In genomic region chr13:67996101-67996500, GRCh38 we compare ENCODE assay signal across 23 cellular contexts.
A peak's percentile ranks its signal among the peaks of the same experiment; 100 is the strongest.
DNase-seq lines count a peak whose midpoint lies in the region; ATAC-seq and TF ChIP-seq lines count a peak whose summit lies in the region.
"Had no signal": no experiment of that assay in that cellular context is flagged by ENCODE, and none has a peak within 500 bp of the region (broad histone marks: within the 10 kb centered on the region; RNA-seq: fewer than 3 reads in every experiment).

No MANE protein-coding gene starts in this region.

- no peak for ATAC-seq in HG02759 (IDR thresholded peaks at IDR 0.05; ENCODE audit: unreplicated experiment)
- no peak for ATAC-seq in foreskin keratinocyte
- ATAC-seq: A549, GM23338 had no signal

- no peaks in the 10 kb centered on the region for H3K79me2 ChIP-seq in Karpas-422 (ENCODE audit: low read length)
- no peaks in the 10 kb centered on the region for H3K79me2 ChIP-seq in neural progenitor cell (ENCODE audit: low read depth)

- H3K9me3 ChIP-seq in Karpas-422 (ENCODE audit: low read length) (no peaks in the 10 kb centered on the region), neural progenitor cell (ENCODE audit: low read depth) (no peaks in the 10 kb centered on the region)
- H3K9me3 ChIP-seq: A549; BE2C; BLaER1 treated with 17β-estradiol and CSF1 and Interleukin-3, amounts not matched to agents 10 nM and 100 nM; HAP-1 had no signal

- H3K9me3 Mint-ChIP-seq in chondrocyte (ENCODE audit: low read depth) (no peaks in the 10 kb centered on the region), neural progenitor cell (no peaks in the 10 kb centered on the region)
- H3K9me3 Mint-ChIP-seq: GM23338 had no signal

- no peak overlapping the region for H3K9ac ChIP-seq in Karpas-422 (ENCODE audit: low read length)
- H3K9ac ChIP-seq in neural progenitor cell = no peak overlapping the region
- H3K9ac ChIP-seq: BLaER1 treated with 17β-estradiol and CSF1 and Interleukin-3, amounts not matched to agents 10 nM and 100 nM had no signal

- H2AFZ ChIP-seq in Karpas-422 (ENCODE audit: low read length) = 0 out of 2 replicates have a peak overlapping the region, but pooled peaks have one; percentile 5
- H2AFZ ChIP-seq in neural progenitor cell (replicated peaks) = no peak overlapping the region
- H2AFZ ChIP-seq: GM23338 had no signal

- H3K4me3 Mint-ChIP-seq in chondrocyte (ENCODE audit: unreplicated experiment) (no peak overlapping the region), neural progenitor cell (no peak overlapping the region)
- H3K4me3 Mint-ChIP-seq: CD14-positive monocyte; CD4-positive, alpha-beta T cell; CD8-positive, alpha-beta memory T cell; GM23338; HFFc6 had no signal

- no peak overlapping the region for H3K4me3 ChIP-seq in Karpas-422 (ENCODE audit: low read length)
- no peak overlapping the region for H3K4me3 ChIP-seq in neural progenitor cell
- H3K4me3 ChIP-seq: A549; BLaER1 treated with 17β-estradiol and CSF1 and Interleukin-3, amounts not matched to agents 10 nM and 100 nM; GM23338; HAP-1 had no signal

- H3K36me3 Mint-ChIP-seq in chondrocyte (ENCODE audit: low read depth) (no peaks in the 10 kb centered on the region), neural progenitor cell (no peaks in the 10 kb centered on the region)
- H3K36me3 Mint-ChIP-seq: CD14-positive monocyte; CD8-positive, alpha-beta memory T cell had no signal

- H3F3A ChIP-seq in neural progenitor cell (ENCODE audit: low read depth) = no peaks in the 10 kb centered on the region

- no peak for DNase-seq in Karpas-422
- DNase-seq in chondrocyte (ENCODE audit: low spot score) = peak; percentile 49
- no peak for DNase-seq in neural progenitor cell (ENCODE audit: low spot score)
- DNase-seq in hepatic stellate cell (ENCODE audit: low spot score) = no peak
- no peak for DNase-seq in NCI-H1436 treated with DMSO at 0.1 percent for 48 hours (lab: John Stamatoyannopoulos, UW)
- no peak for DNase-seq in foreskin keratinocyte
- DNase-seq: 8988T; ACHN; AML-193; BE2C; CD4-positive, alpha-beta T cell; CD8-positive, alpha-beta memory T cell; DMS 273 treated with DMSO at 0.1 percent for 48 hours; DMS79; EL; GDM1; HFFc6 had no signal

- H3K9me2 ChIP-seq in Karpas-422 (replicated peaks; ENCODE audit: insufficient read depth, low read length) = no peaks in the 10 kb centered on the region

- TF ChIP-seq CTCF in chondrocyte (IDR thresholded peaks at IDR 0.05) (no peak), neural progenitor cell (IDR thresholded peaks at IDR 0.05) (no peak), foreskin keratinocyte (conservative IDR thresholded peaks at IDR 0.05) (no peak)

- no peaks in the 10 kb centered on the region for H3K27me3 Mint-ChIP-seq in chondrocyte (ENCODE audit: low read depth)
- H3K27me3 Mint-ChIP-seq in neural progenitor cell (ENCODE audit: insufficient read depth, low read depth) = no peaks in the 10 kb centered on the region
- H3K27me3 Mint-ChIP-seq: CD4-positive, alpha-beta T cell; CD8-positive, alpha-beta memory T cell had no signal

- H3K4me1 Mint-ChIP-seq in chondrocyte (ENCODE audit: low read depth) (no peaks in the 10 kb centered on the region), neural progenitor cell (no peaks in the 10 kb centered on the region)
- H3K4me1 Mint-ChIP-seq: CD14-positive monocyte; CD8-positive, alpha-beta memory T cell; GM23338 had no signal

- no peaks in the 10 kb centered on the region for H3K36me3 ChIP-seq in Karpas-422 (ENCODE audit: insufficient read depth, low read length)
- H3K36me3 ChIP-seq in neural progenitor cell = no peaks in the 10 kb centered on the region
- H3K36me3 ChIP-seq: BE2C; BLaER1 treated with 17β-estradiol and CSF1 and Interleukin-3, amounts not matched to agents 10 nM and 100 nM; HAP-1 had no signal

- H3K4me1 ChIP-seq in Karpas-422 (ENCODE audit: low read length) (no peaks in the 10 kb centered on the region), neural progenitor cell (no peaks in the 10 kb centered on the region), foreskin keratinocyte (no peaks in the 10 kb centered on the region)
- H3K4me1 ChIP-seq: A549; BE2C; BLaER1 treated with 17β-estradiol and CSF1 and Interleukin-3, amounts not matched to agents 10 nM and 100 nM; HAP-1 had no signal

- H4K20me1 ChIP-seq in Karpas-422 (ENCODE audit: insufficient read depth, low read depth, low read length) = no peaks in the 10 kb centered on the region
- no peaks in the 10 kb centered on the region for H4K20me1 ChIP-seq in neural progenitor cell (ENCODE audit: low read depth)
- H4K20me1 ChIP-seq: BLaER1 treated with 17β-estradiol and CSF1 and Interleukin-3, amounts not matched to agents 10 nM and 100 nM had no signal

- no peak overlapping the region for H3K27ac ChIP-seq in Karpas-422 (ENCODE audit: low read length)
- no peak overlapping the region for H3K27ac ChIP-seq in neural progenitor cell
- no peak overlapping the region for H3K27ac ChIP-seq in foreskin keratinocyte
- H3K27ac ChIP-seq: A549; BLaER1 treated with 17β-estradiol and CSF1 and Interleukin-3, amounts not matched to agents 10 nM and 100 nM had no signal

- H3K4me2 ChIP-seq in Karpas-422 (ENCODE audit: low read depth, low read length, poor library complexity, severe bottlenecking) = no peak overlapping the region
- H3K4me2 ChIP-seq in neural progenitor cell = no peak overlapping the region
- H3K4me2 ChIP-seq: A549; BLaER1 treated with 17β-estradiol and CSF1 and Interleukin-3, amounts not matched to agents 10 nM and 100 nM; GM23338 had no signal

- no peak overlapping the region for H3K27ac Mint-ChIP-seq in chondrocyte (ENCODE audit: unreplicated experiment)
- H3K27ac Mint-ChIP-seq in neural progenitor cell = peak overlapping the region; percentile 81
- H3K27ac Mint-ChIP-seq: CD14-positive monocyte; CD4-positive, alpha-beta T cell; CD8-positive, alpha-beta memory T cell; GM23338; HFFc6 had no signal

- H3K27me3 ChIP-seq in Karpas-422 (ENCODE audit: low read length) (no peaks in the 10 kb centered on the region), neural progenitor cell (no peaks in the 10 kb centered on the region), foreskin keratinocyte (no peaks in the 10 kb centered on the region)
- H3K27me3 ChIP-seq: BE2C; BLaER1 treated with 17β-estradiol and CSF1 and Interleukin-3, amounts not matched to agents 10 nM and 100 nM had no signal
